22 cellular contexts compared by ENCODE assay signal in the genomic region with DNA sequence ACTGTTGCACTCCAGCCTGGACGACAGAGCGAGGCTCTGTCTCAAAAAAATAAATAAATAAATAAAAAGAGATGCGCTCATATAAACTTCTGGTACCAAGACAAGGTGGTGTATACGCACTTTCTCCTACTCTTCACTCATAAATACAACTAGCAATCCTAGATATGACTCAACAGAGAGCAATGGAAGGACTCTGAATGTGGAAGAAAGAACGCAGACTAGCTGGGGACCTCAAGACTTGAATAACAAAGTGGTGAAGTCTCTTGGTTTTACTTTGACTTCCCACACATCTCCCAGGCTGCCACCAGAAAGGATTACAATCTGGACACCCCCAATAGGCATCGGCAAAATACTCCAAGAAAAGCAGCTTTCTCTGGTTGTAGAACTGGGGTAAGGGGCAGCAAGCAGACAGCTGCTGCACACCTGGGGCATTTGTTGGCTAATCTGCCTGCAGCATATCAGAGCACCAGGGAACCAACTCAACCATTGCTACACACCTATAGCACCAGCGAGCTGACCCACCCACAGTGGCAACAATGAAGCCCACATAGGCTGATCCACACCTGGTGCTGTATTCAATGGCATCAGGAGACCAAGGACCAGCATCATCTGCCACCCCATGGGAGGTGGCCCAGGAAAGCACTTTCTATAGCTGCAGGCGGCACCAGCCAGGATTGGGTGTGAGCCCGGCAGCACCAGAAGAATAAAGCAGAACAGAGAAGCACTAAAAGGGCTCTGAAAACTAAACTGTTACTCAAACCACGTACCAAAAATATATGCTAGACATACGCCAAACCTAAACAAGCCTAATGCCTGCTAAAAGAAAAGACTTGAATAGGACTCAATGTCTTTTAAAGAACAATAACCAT.
"Had no signal": no experiment of that assay in that cellular context is flagged by ENCODE, and none has a peak within 500 bp of the region (broad histone marks: within the 10 kb centered on the region; RNA-seq: fewer than 3 reads in every experiment).

No MANE protein-coding gene starts in this region.

- H3K9me3 ChIP-seq: esophagus muscularis mucosa, heart right ventricle, prostate gland, right atrium auricular region, suprapubic skin, transverse colon had no signal

- ATAC-seq: activated CD4-positive, CD25-positive, alpha-beta regulatory T cell treated with anti-CD3 and anti-CD28 coated beads, Interleukin-2, amount 50 U/mL, for 24 hours; heart right ventricle; left ventricle myocardium superior; stimulated activated naive CD8-positive, alpha-beta T cell treated with anti-CD3 and anti-CD28 coated beads, Interleukin-15, amount 100 ng/mL, for 72 hours; T-cell had no signal

- H3K4me3 ChIP-seq: esophagus muscularis mucosa, heart right ventricle, prostate gland, right atrium auricular region, suprapubic skin, transverse colon had no signal

- H3K4me1 ChIP-seq: esophagus muscularis mucosa, heart right ventricle, prostate gland, right atrium auricular region, suprapubic skin, transverse colon had no signal

- H3K36me3 ChIP-seq: esophagus muscularis mucosa, heart right ventricle, prostate gland, right atrium auricular region, suprapubic skin, transverse colon had no signal

- DNase-seq: activated CD8-positive, alpha-beta memory T cell treated with anti-CD3 and anti-CD28 coated beads for 24 hours; activated CD8-positive, alpha-beta memory T cell treated with anti-CD3 and anti-CD28 coated beads, Interleukin-2, amount 50 U/mL, for 48 hours; activated effector memory CD4-positive, alpha-beta T cell treated with Interleukin-2 at 50 U/mL for 16 hours; activated naive CD4-positive, alpha-beta T cell treated with anti-CD3 and anti-CD28 coated beads, Interleukin-2, amount 50 U/mL, for 16 hours; activated T-cell treated with anti-CD3 and anti-CD28 coated beads, Interleukin-2, amount 50 U/mL, for 48 hours; aorta; effector CD8-positive, alpha-beta T cell; heart right ventricle; immature natural killer cell; kidney glomerular epithelial cell; left ventricle myocardium superior; small intestine; stimulated activated CD4-positive, alpha-beta T cell treated with anti-CD3 and anti-CD28 coated beads, Interleukin-15, amount 100 ng/mL, for 24 hours; stimulated activated CD4-positive, alpha-beta T cell treated with anti-CD3 and anti-CD28 coated beads, Interleukin-4, amount 100 ng/mL, for 1 hour; stimulated activated naive CD8-positive, alpha-beta T cell treated with anti-CD3 and anti-CD28 coated beads, Interleukin-15, amount 100 ng/mL, for 72 hours; T-cell; transverse colon had no signal

- H3K27ac ChIP-seq: esophagus muscularis mucosa, heart right ventricle, prostate gland, right atrium auricular region, suprapubic skin, transverse colon had no signal
